ENCODE assay signal across 8 cellular contexts in genomic region chr14:93332032-93332852, GRCh38. TPM values are rescaled to one million over a fixed set of nuclear protein-coding genes. Genes with fewer than 3 reads are reported as not detected.
A peak's percentile ranks its signal among the peaks of the same experiment; 100 is the strongest.
DNase-seq lines count a peak whose midpoint lies in the region; ATAC-seq and TF ChIP-seq lines count a peak whose summit lies in the region.

No MANE protein-coding gene starts in this region.

- intact Hi-C loops in CD8-positive, alpha-beta T cell (cut with DNase I, micrococcal nuclease) = loop anchor here (2.0 to 10.0 kb wide), 7 partner anchors 125 to 1825 kb away; partner anchors contain the start of genes DICER1 (in 2 of the 2), ITPK1 (in 2 of the 2), DDX24 (in 1 of the 2) and GON7 (in 1 of the 2)
- intact Hi-C loops in body of pancreas (cut with DNase I) = no loop called here

- no peaks in the 10 kb centered on the region for H3K27me3 Mint-ChIP-seq in CD8-positive, alpha-beta T cell (ENCODE audit: low read depth)

- peak in 3 of 7 experiments; percentile 8 to 18 (median 9) for DNase-seq in CD8-positive, alpha-beta T cell
- DNase-seq in RPMI8226 = peak; percentile 51
- DNase-seq in body of pancreas = peak; percentile 66 to 80 (median 69)
- no peak for DNase-seq in pons (ENCODE audit: low spot score)

- H3K36me3 Mint-ChIP-seq in CD8-positive, alpha-beta T cell = peaks cover 8% of the 10 kb centered on the region

- no peak for TF ChIP-seq CTCF in CD8-positive, alpha-beta T cell (IDR thresholded peaks at IDR 0.05)
- TF ChIP-seq CTCF in body of pancreas (IDR thresholded peaks at IDR 0.05) = no peak

- WGBS in body of pancreas, 2 donors = 0% methylated on average over 16 to 37 of the region's 72 CpGs

- H3K4me3 Mint-ChIP-seq in CD8-positive, alpha-beta T cell = peak overlapping the region; percentile 95

- H3K4me1 ChIP-seq in CD8-positive, alpha-beta T cell (ENCODE audit: insufficient read depth, low read length) = peaks cover 27% of the 10 kb centered on the region
- H3K4me1 ChIP-seq in body of pancreas (peaks cover 41% of the 10 kb centered on the region), skeletal muscle tissue (ENCODE audit: control insufficient read depth in 3 of 3, insufficient read depth in 3 of 3, low read length in 3 of 3) (peaks cover 12 to 33% (median 21%) of the 10 kb centered on the region in 3 donors)

- peaks cover 57% of the 10 kb centered on the region for H3K4me1 Mint-ChIP-seq in CD8-positive, alpha-beta T cell (ENCODE audit: low read depth)

- no peaks in the 10 kb centered on the region for H3K9me3 ChIP-seq in CD8-positive, alpha-beta T cell (ENCODE audit: low read length)
- no peaks in the 10 kb centered on the region for H3K9me3 ChIP-seq in body of pancreas
- peaks cover 3% of the 10 kb centered on the region for H3K9me3 ChIP-seq in iPS-18c (ENCODE audit: control insufficient read depth, insufficient read depth, low read length)
- H3K9me3 ChIP-seq in skeletal muscle tissue (ENCODE audit: control insufficient read depth in 3 of 3, low read length in 3 of 3) = peaks cover 0 to 3% (median under 1%) of the 10 kb centered on the region in 3 donors

- TF ChIP-seq POLR2A in body of pancreas (IDR thresholded peaks at IDR 0.05) = peak in 2 of 3 donors; percentile 54 to 60

- H3K9ac ChIP-seq in skeletal muscle tissue (ENCODE audit: low read depth in 1 of 3, low read length in 3 of 3) = peak overlapping the region; percentile 78 to 91 (median 85)

- CTCF ChIA-PET in CD8-positive, alpha-beta T cell (lab: Charles Lee) = no interaction called here

- H3K9me3 Mint-ChIP-seq in CD8-positive, alpha-beta T cell = no peaks in the 10 kb centered on the region

- H3K4me3 ChIP-seq in CD8-positive, alpha-beta T cell (ENCODE audit: low read depth, low read length) = peak overlapping the region; percentile 81
- H3K4me3 ChIP-seq in body of pancreas (peak overlapping the region; percentile 53 to 64), iPS-18c (ENCODE audit: insufficient read depth, low read depth, low read length) (peak overlapping the region; percentile 68), skeletal muscle tissue (ENCODE audit: low read length in 3 of 3) (peak overlapping the region; percentile 77 to 88 (median 85))

- H3K27me3 ChIP-seq in CD8-positive, alpha-beta T cell (ENCODE audit: insufficient read depth, low read length) = no peaks in the 10 kb centered on the region
- H3K27me3 ChIP-seq in body of pancreas (no peaks in the 10 kb centered on the region), skeletal muscle tissue (ENCODE audit: control insufficient read depth in 3 of 3, insufficient read depth in 3 of 3, low read length in 3 of 3) (no peaks in the 10 kb centered on the region)

- peak overlapping the region; percentile 80 for H3K27ac ChIP-seq in CD8-positive, alpha-beta T cell (ENCODE audit: low read depth, low read length)
- peak overlapping the region; percentile 92 to 98 (median 97) for H3K27ac ChIP-seq in body of pancreas
- H3K27ac ChIP-seq in skeletal muscle tissue (ENCODE audit: low read depth, low read length) = peak overlapping the region; percentile 95

- POLR2A ChIA-PET in CD8-positive, alpha-beta T cell (lab: Charles Lee) = interaction anchor here (1.1 kb wide), 1 partner anchor 147 kb away, joined by 5 read pairs; the partner anchor contains the start of genes LYSET and MOAP1

- ATAC-seq in CD8-positive, alpha-beta T cell = peak; percentile 30
- ATAC-seq in GM19035 (IDR thresholded peaks at IDR 0.05; ENCODE audit: unreplicated experiment) (peak; percentile 65), HG03139 (IDR thresholded peaks at IDR 0.05; ENCODE audit: unreplicated experiment) (peak; percentile 41), body of pancreas (peak; percentile 76)

- H3K27ac Mint-ChIP-seq in CD8-positive, alpha-beta T cell = peak overlapping the region; percentile 95

- H3K36me3 ChIP-seq in CD8-positive, alpha-beta T cell (ENCODE audit: insufficient read depth, low read length) = no peaks in the 10 kb centered on the region
- H3K36me3 ChIP-seq in body of pancreas (replicated peaks in 1 of 2; ENCODE audit: insufficient read depth in 1 of 2, low read depth in 2 of 2) (no peaks in the 10 kb centered on the region), skeletal muscle tissue (ENCODE audit: control insufficient read depth in 3 of 3, insufficient read depth in 3 of 3, low read length in 3 of 3) (peaks cover 0 to 4% (median under 1%) of the 10 kb centered on the region in 3 donors)

RNA-seq across cellular contexts. Expression of gene BTBD7, which starts 0.6 kb away (rescaled TPM):
- total RNA-seq in CD8-positive, alpha-beta T cell = 10 to 100 TPM; 22.9 to 23.5 TPM
- total RNA-seq in body of pancreas = 10 to 100 TPM; 16.3 to 25.1 TPM
- total RNA-seq in skeletal muscle tissue = 39.1 TPM

RNA-seq across cellular contexts. Expression of gene COX8C, which starts 14.7 kb away (rescaled TPM):
- not detected for total RNA-seq in CD8-positive, alpha-beta T cell
- total RNA-seq in body of pancreas = not detected
- not detected for total RNA-seq in skeletal muscle tissue
